Comparison of ENCODE assay signal across 7 cellular contexts in the genomic region with DNA sequence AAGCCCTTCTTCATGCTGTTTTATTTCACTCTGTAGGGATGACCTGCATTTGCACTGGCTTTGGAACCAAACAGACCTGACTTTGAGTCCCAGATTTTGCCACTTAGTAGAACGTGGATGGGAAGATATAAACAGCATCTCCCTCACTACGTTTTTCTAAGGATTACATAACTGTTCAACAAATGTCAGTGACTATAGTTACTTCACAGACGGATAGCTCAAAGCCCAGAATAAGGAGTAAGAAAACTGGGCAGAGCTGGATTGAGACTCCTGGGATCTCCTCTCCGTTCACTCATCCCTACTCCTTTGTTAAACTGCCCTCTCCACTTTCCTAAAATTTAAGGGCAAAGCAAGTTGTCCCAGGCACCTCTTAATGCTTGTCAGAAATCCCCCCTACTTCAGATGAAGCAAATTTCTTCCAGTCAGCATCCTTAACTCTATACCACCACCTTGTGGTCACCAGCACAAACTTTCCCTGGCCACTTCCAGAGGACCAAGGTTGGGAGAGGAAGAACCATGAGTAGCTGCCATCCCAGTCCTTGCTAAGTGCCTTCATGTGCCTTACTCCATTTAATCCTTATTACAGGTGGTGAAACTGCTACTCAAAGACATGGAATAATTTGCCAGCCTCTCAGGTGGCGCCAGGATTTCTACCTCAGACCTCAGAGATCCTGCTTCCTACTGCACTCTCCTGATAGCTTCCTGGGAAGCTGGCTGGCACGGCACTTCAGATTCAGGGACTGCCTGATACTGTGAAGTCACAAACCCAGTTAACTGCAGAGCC. TPM values are rescaled to one million over a fixed set of nuclear protein-coding genes. Genes with fewer than 3 reads are reported as not detected.
DNase-seq lines count a peak whose midpoint lies in the region; FAIRE-seq and TF ChIP-seq lines count a peak whose summit lies in the region.

No MANE protein-coding gene starts in this region.

- H3K36me3 ChIP-seq in DOHH2 (ENCODE audit: control insufficient read depth, low read length) (peaks cover 25% of the 10 kb centered on the region), OCI-LY1 (ENCODE audit: insufficient read depth, low read length) (peaks cover 16% of the 10 kb centered on the region), mammary epithelial cell (ENCODE audit: insufficient read depth, low read length) (peaks cover 8% of the 10 kb centered on the region), small intestine (ENCODE audit: control insufficient read depth in 2 of 2, insufficient read depth in 2 of 2, low read length in 2 of 2) (peaks cover 0 to 4% of the 10 kb centered on the region in 2 donors)

- H3F3A ChIP-seq in DOHH2 (ENCODE audit: control insufficient read depth, insufficient read depth) = peaks cover 10% of the 10 kb centered on the region; the same call in 1 of the 2 replicates
- no peaks in the 10 kb centered on the region for H3F3A ChIP-seq in OCI-LY1 (ENCODE audit: insufficient read depth, low read length)

- dilution Hi-C loops in mammary epithelial cell (cut with HindIII; ENCODE audit: low sequenced_read_pairs) = no loop called here

- DNase-seq in HS-5 (ENCODE audit: low read depth) (peak; percentile 30), mammary epithelial cell (peak; percentile 52), iPS-NIHi7 (ENCODE audit: extremely low spot score) (peak; percentile 86), small intestine (peak; percentile 61)
- DNase-seq in activated effector memory CD4-positive, alpha-beta T cell treated with anti-CD3 and anti-CD28 coated beads, Interleukin-2, amount 50 U/mL, for 16 hours = no peak

- no peak overlapping the region for H2AFZ ChIP-seq in OCI-LY1 (ENCODE audit: low read length)
- no peak overlapping the region for H2AFZ ChIP-seq in mammary epithelial cell (ENCODE audit: low read depth, low read length)

- H3K4me3 ChIP-seq in DOHH2 (ENCODE audit: low read length) = no peak overlapping the region
- no peak overlapping the region for H3K4me3 ChIP-seq in OCI-LY1 (ENCODE audit: low read depth, low read length, poor library complexity, severe bottlenecking)
- no peak overlapping the region for H3K4me3 ChIP-seq in mammary epithelial cell (replicated peaks in 1 of 3; ENCODE audit: insufficient read depth in 1 of 3, low read depth in 2 of 3, low read length in 3 of 3)
- no peak overlapping the region for H3K4me3 ChIP-seq in small intestine (ENCODE audit: low read depth in 1 of 2, low read length in 2 of 2)

- in situ Hi-C loops in mammary epithelial cell (cut with MboI; ENCODE audit: low sequenced_read_pairs in 2 of 2) = loop anchor here (5.0 to 10.0 kb wide), 2 partner anchors 36 to 59 kb away; a partner anchor contains a TSS

- no peak for FAIRE-seq in small intestine (lab: Jason Lieb, UNC)

- TF ChIP-seq CTCF in DOHH2 (IDR thresholded peaks at IDR 0.05; ENCODE audit: low read depth, low read length, poor library complexity, severe bottlenecking) = peak; percentile 82
- TF ChIP-seq CTCF in OCI-LY1 (IDR thresholded peaks at IDR 0.05; ENCODE audit: low read length) = peak; percentile 78
- peak; percentile 84 to 91 for TF ChIP-seq CTCF in mammary epithelial cell (conservative IDR thresholded peaks at IDR 0.05 in 1 of 2, IDR thresholded peaks at IDR 0.05 in 1 of 2; ENCODE audit: extremely low read depth in 1 of 2, insufficient read depth in 1 of 2, low read depth in 1 of 2, low read length in 2 of 2)

- H3K9ac ChIP-seq in OCI-LY1 (ENCODE audit: low read length) (no peak overlapping the region), mammary epithelial cell (ENCODE audit: insufficient read depth, low read length) (no peak overlapping the region)

- CTCF ChIA-PET in mammary epithelial cell (lab: Charles Lee; ENCODE audit: low non-redundant PET) = interaction anchor here (0.7 to 1.5 kb wide), 6 partner anchors 17 to 54 kb away, joined by 3 to 7 read pairs (median 4); a partner anchor contains a TSS

- H3K27me3 ChIP-seq in DOHH2 (ENCODE audit: control insufficient read depth, low read length) (no peaks in the 10 kb centered on the region), OCI-LY1 (ENCODE audit: insufficient read depth, low read length) (no peaks in the 10 kb centered on the region), mammary epithelial cell (ENCODE audit: insufficient read depth, low read length) (no peaks in the 10 kb centered on the region), small intestine (ENCODE audit: control insufficient read depth in 2 of 2, insufficient read depth in 2 of 2, low read length in 2 of 2) (no peaks in the 10 kb centered on the region)

- H3K9me2 ChIP-seq in DOHH2 (replicated peaks; ENCODE audit: control insufficient read depth, low read length) (no peaks in the 10 kb centered on the region), OCI-LY1 (ENCODE audit: low read depth, low read length) (no peaks in the 10 kb centered on the region)

- H3K4me2 ChIP-seq in DOHH2 (ENCODE audit: low read length) (no peak overlapping the region), OCI-LY1 (ENCODE audit: low read length) (no peak overlapping the region), mammary epithelial cell (ENCODE audit: insufficient read depth, low read depth, low read length) (no peak overlapping the region)

- H4K20me1 ChIP-seq in DOHH2 (ENCODE audit: control insufficient read depth, insufficient read depth, low read depth, low read length) (no peaks in the 10 kb centered on the region), OCI-LY1 (ENCODE audit: insufficient read depth, low read length) (no peaks in the 10 kb centered on the region), mammary epithelial cell (ENCODE audit: insufficient read depth, low read length) (no peaks in the 10 kb centered on the region)

- no TSS peak for BruUV-seq in mammary epithelial cell (replicated peaks; lab: Mats Ljungman, UMichigan)

- H3K4me1 ChIP-seq in DOHH2 (ENCODE audit: control insufficient read depth, low read length) (no peaks in the 10 kb centered on the region), OCI-LY1 (ENCODE audit: insufficient read depth, low read length, severe bottlenecking) (no peaks in the 10 kb centered on the region), mammary epithelial cell (ENCODE audit: insufficient read depth, low read length) (peaks cover 45% of the 10 kb centered on the region), small intestine (ENCODE audit: control insufficient read depth in 2 of 2, insufficient read depth in 1 of 2, low read depth in 1 of 2, low read length in 1 of 2) (no peaks in the 10 kb centered on the region)

- intact Hi-C loops in mammary epithelial cell (cut with micrococcal nuclease) = loop anchor here (1.0 kb wide), 5 partner anchors 11 to 323 kb away; no protein-coding TSS in a partner anchor

- WGBS in mammary epithelial cell (ENCODE audit: low coverage, missing lambda C conversion rate) = 25% methylated on average over 6 of the region's 6 CpGs
- WGBS in small intestine, 3 donors = 37 to 44% (median 38%) methylated on average over 6 of the region's 6 CpGs

- H3K9me3 ChIP-seq in DOHH2 (ENCODE audit: control insufficient read depth, insufficient read depth, low read length) = no peaks in the 10 kb centered on the region
- H3K9me3 ChIP-seq in OCI-LY1 (ENCODE audit: low read length) = no peaks in the 10 kb centered on the region
- H3K9me3 ChIP-seq in mammary epithelial cell (replicated peaks; ENCODE audit: insufficient read depth, low read length) = no peaks in the 10 kb centered on the region
- no peaks in the 10 kb centered on the region for H3K9me3 ChIP-seq in small intestine (ENCODE audit: control insufficient read depth, low read depth)

- H3K79me2 ChIP-seq in DOHH2 (ENCODE audit: control insufficient read depth, low read length) (no peaks in the 10 kb centered on the region), OCI-LY1 (ENCODE audit: insufficient read depth, low read length) (no peaks in the 10 kb centered on the region), mammary epithelial cell (ENCODE audit: insufficient read depth, low read length) (peaks cover 9% of the 10 kb centered on the region)

- H3K27ac ChIP-seq in DOHH2 (ENCODE audit: low read depth, low read length) (no peak overlapping the region), OCI-LY1 (ENCODE audit: low read depth, low read length, poor library complexity, severe bottlenecking) (no peak overlapping the region), mammary epithelial cell (ENCODE audit: insufficient read depth, low read depth, low read length) (no peak overlapping the region), small intestine (ENCODE audit: low read depth in 1 of 2, low read length in 1 of 2) (no peak overlapping the region)

RNA-seq across cellular contexts. Expression of a gene that starts 38.4 kb away (rescaled TPM):
- 100 to 1,000 TPM in 1 of 2 donors, 10 to 100 TPM in 1; 12.7 to 159 TPM for total RNA-seq in mammary epithelial cell
- 10.6 TPM for polyA plus RNA-seq in mammary epithelial cell
- 63.3 TPM for polyA minus RNA-seq in mammary epithelial cell
- polyA plus RNA-seq in small intestine = 100 to 1,000 TPM in 1 of 3 donors, 1 to 10 TPM in 2; 3.4 to 137 (median 4.1) TPM

RNA-seq across cellular contexts. Expression of a gene that starts 39.4 kb away (rescaled TPM):
- 100 to 1,000 TPM; 167 to 200 TPM for total RNA-seq in mammary epithelial cell
- polyA plus RNA-seq in mammary epithelial cell (73.8 TPM), small intestine (10 to 100 TPM; 40.7 to 56.2 (median 50.0) TPM)
- 86.8 TPM for polyA minus RNA-seq in mammary epithelial cell
